14 cellular contexts compared by ENCODE assay signal in the genomic region with DNA sequence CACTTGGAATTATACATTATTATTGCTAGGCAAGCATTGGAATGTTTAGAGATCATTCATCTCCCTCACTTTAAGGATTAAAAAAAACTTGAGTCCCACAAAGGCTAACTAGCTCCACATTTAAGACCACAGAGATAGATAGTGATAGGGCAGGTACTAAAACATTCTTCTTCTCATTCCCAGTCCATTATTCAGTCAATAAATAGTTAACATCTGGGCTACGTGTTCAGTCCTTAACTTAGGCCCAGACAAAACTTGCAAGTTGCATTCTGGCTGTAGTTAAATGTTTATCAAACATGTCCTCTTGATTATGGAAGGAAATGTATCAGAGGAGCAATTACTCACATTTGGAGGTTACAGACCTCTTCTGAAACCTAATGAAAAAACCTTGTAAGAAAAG. TPM values are rescaled to one million over a fixed set of nuclear protein-coding genes. Genes with fewer than 3 reads are reported as not detected.
DNase-seq lines count a peak whose midpoint lies in the region; ATAC-seq and TF ChIP-seq lines count a peak whose summit lies in the region.
"Had no signal": no experiment of that assay in that cellular context is flagged by ENCODE, and none has a peak within 500 bp of the region (broad histone marks: within the 10 kb centered on the region; RNA-seq: fewer than 3 reads in every experiment).

No MANE protein-coding gene starts in this region.

- H3K4me1 Mint-ChIP-seq in stimulated activated naive B cell treated with anti-CD40 and anti-IgM and Interleukin-4, amounts not matched to agents 10 μg/mL and 1 μg/mL and 100 μg/mL, for 72 hours = peaks cover 0 to 13% of the 10 kb centered on the region in 2 donors
- H3K4me1 Mint-ChIP-seq: stimulated activated effector memory CD8-positive, alpha-beta T cell treated with anti-CD3 and anti-CD28 coated beads, Interleukin-12 subunit alpha, Interleukin-12 subunit beta, amount 100 ng/mL, for 72 hours had no signal

- peaks cover 0 to 7% of the 10 kb centered on the region in 2 donors for H3K27me3 Mint-ChIP-seq in stimulated activated naive B cell treated with anti-CD40 and anti-IgM and Interleukin-4, amounts not matched to agents 10 μg/mL and 1 μg/mL and 100 μg/mL, for 72 hours

- no peaks in the 10 kb centered on the region for H3K9me3 ChIP-seq in mucosa of rectum (ENCODE audit: control insufficient read depth in 2 of 2, low read length in 2 of 2)
- no peaks in the 10 kb centered on the region for H3K9me3 ChIP-seq in thyroid gland

- no peak overlapping the region for H3K4me3 Mint-ChIP-seq in stimulated activated naive B cell treated with anti-CD40 and anti-IgM and Interleukin-4, amounts not matched to agents 10 μg/mL and 1 μg/mL and 100 μg/mL, for 72 hours
- H3K4me3 Mint-ChIP-seq: activated naive CD8-positive, alpha-beta T cell treated with anti-CD3 and anti-CD28 coated beads, Interleukin-2, amount 50 U/mL, for 24 hours; stimulated activated effector memory CD8-positive, alpha-beta T cell treated with anti-CD3 and anti-CD28 coated beads, Interleukin-12 subunit alpha, Interleukin-12 subunit beta, amount 100 ng/mL, for 72 hours had no signal

- H3K27ac Mint-ChIP-seq in stimulated activated naive B cell treated with anti-CD40 and anti-IgM and Interleukin-4, amounts not matched to agents 10 μg/mL and 1 μg/mL and 100 μg/mL, for 72 hours = no peak overlapping the region
- H3K27ac Mint-ChIP-seq: activated naive CD8-positive, alpha-beta T cell treated with anti-CD3 and anti-CD28 coated beads, Interleukin-2, amount 50 U/mL, for 24 hours; stimulated activated effector memory CD8-positive, alpha-beta T cell treated with anti-CD3 and anti-CD28 coated beads, Interleukin-12 subunit alpha, Interleukin-12 subunit beta, amount 100 ng/mL, for 72 hours had no signal

- H3K9ac ChIP-seq in mucosa of rectum (ENCODE audit: low read depth in 1 of 2, low read length in 2 of 2) = no peak overlapping the region

- H3K4me3 ChIP-seq in HFF-Myc (replicated peaks; ENCODE audit: low read depth, low read length) (peak overlapping the region; percentile 69), choroid plexus epithelial cell (ENCODE audit: low read depth, low read length) (peak overlapping the region; percentile 75), mucosa of rectum (ENCODE audit: low read length in 2 of 2) (peak overlapping the region; percentile 41 to 71), thyroid gland (replicated peaks in 1 of 3) (no peak overlapping the region)

- no peak for ATAC-seq in stimulated activated naive B cell treated with anti-CD40 and anti-IgM and Interleukin-4, amounts not matched to agents 10 μg/mL and 1 μg/mL and 100 μg/mL, for 72 hours (replicated peaks)
- ATAC-seq in HG03159 (IDR thresholded peaks at IDR 0.05; ENCODE audit: unreplicated experiment) = no peak
- ATAC-seq: activated naive CD8-positive, alpha-beta T cell treated with anti-CD3 and anti-CD28 coated beads, Interleukin-2, amount 50 U/mL, for 24 hours; stimulated activated effector memory CD8-positive, alpha-beta T cell treated with anti-CD3 and anti-CD28 coated beads, Interleukin-12 subunit alpha, Interleukin-12 subunit beta, amount 100 ng/mL, for 72 hours had no signal

- TF ChIP-seq CTCF in HFF-Myc (IDR thresholded peaks at IDR 0.05; ENCODE audit: low read depth, low read length, missing control alignments) (no peak), choroid plexus epithelial cell (conservative IDR thresholded peaks at IDR 0.05; ENCODE audit: low read depth, low read length) (no peak), thyroid gland (IDR thresholded peaks at IDR 0.05) (no peak)

- H3K4me1 ChIP-seq in mucosa of rectum (ENCODE audit: control insufficient read depth in 2 of 2, insufficient read depth in 2 of 2, low read length in 2 of 2) (no peaks in the 10 kb centered on the region), thyroid gland (no peaks in the 10 kb centered on the region)

- peaks cover 5 to 8% of the 10 kb centered on the region in 2 donors for H3K27me3 ChIP-seq in mucosa of rectum (ENCODE audit: control insufficient read depth in 2 of 2, insufficient read depth in 2 of 2, low read length in 2 of 2)
- no peaks in the 10 kb centered on the region for H3K27me3 ChIP-seq in thyroid gland

- DNase-seq in HFF-Myc (ENCODE audit: extremely low read depth, low read depth) (no peak), choroid plexus epithelial cell (ENCODE audit: low read depth) (no peak), thyroid gland (no peak), LoVo (ENCODE audit: low spot score) (no peak)
- no peak for DNase-seq in stimulated activated naive B cell treated with anti-CD40 and anti-IgM and Interleukin-4, amounts not matched to agents 10 μg/mL and 1 μg/mL and 100 μg/mL, for 72 hours
- DNase-seq: activated naive CD8-positive, alpha-beta T cell treated with anti-CD3 and anti-CD28 coated beads, Interleukin-2, amount 50 U/mL, for 24 hours; DMS153; NCI-H1694; T-helper 2 cell had no signal

- no peaks in the 10 kb centered on the region for H3K36me3 ChIP-seq in mucosa of rectum (ENCODE audit: control insufficient read depth in 2 of 2, insufficient read depth in 2 of 2, low read length in 2 of 2)
- H3K36me3 ChIP-seq in thyroid gland = no peaks in the 10 kb centered on the region

- no peaks in the 10 kb centered on the region for H3K9me3 Mint-ChIP-seq in stimulated activated naive B cell treated with anti-CD40 and anti-IgM and Interleukin-4, amounts not matched to agents 10 μg/mL and 1 μg/mL and 100 μg/mL, for 72 hours
- H3K9me3 Mint-ChIP-seq: activated naive CD8-positive, alpha-beta T cell treated with anti-CD3 and anti-CD28 coated beads, Interleukin-2, amount 50 U/mL, for 24 hours; stimulated activated effector memory CD8-positive, alpha-beta T cell treated with anti-CD3 and anti-CD28 coated beads, Interleukin-12 subunit alpha, Interleukin-12 subunit beta, amount 100 ng/mL, for 72 hours had no signal

- 55 to 79% methylated on average over 1 of the region's 1 CpG for WGBS in thyroid gland, 2 donors

- intact Hi-C loops in thyroid gland (cut with DNase I) = no loop called here

- no peak for TF ChIP-seq POLR2A in thyroid gland (IDR thresholded peaks at IDR 0.05)

- H3K36me3 Mint-ChIP-seq in stimulated activated naive B cell treated with anti-CD40 and anti-IgM and Interleukin-4, amounts not matched to agents 10 μg/mL and 1 μg/mL and 100 μg/mL, for 72 hours = no peaks in the 10 kb centered on the region
- H3K36me3 Mint-ChIP-seq: stimulated activated effector memory CD8-positive, alpha-beta T cell treated with anti-CD3 and anti-CD28 coated beads, Interleukin-12 subunit alpha, Interleukin-12 subunit beta, amount 100 ng/mL, for 72 hours had no signal

- H3K27ac ChIP-seq in mucosa of rectum (ENCODE audit: low read depth in 2 of 2, low read length in 2 of 2) = no peak overlapping the region
- peak overlapping the region in 2 of 3 donors; percentile 83 to 92 for H3K27ac ChIP-seq in thyroid gland

RNA-seq across cellular contexts. Expression of gene GNG11, which starts 2.4 kb away (rescaled TPM):
- total RNA-seq in thyroid gland = 10 to 100 TPM; 10.7 to 43.4 (median 26.3) TPM
- total RNA-seq: activated CD8-positive, alpha-beta memory T cell treated with anti-CD3 and anti-CD28 coated beads for 36 hours had no signal

RNA-seq across cellular contexts. Expression of gene GNGT1, which starts 17.6 kb away (rescaled TPM):
- not detected for total RNA-seq in thyroid gland
- total RNA-seq: activated CD8-positive, alpha-beta memory T cell treated with anti-CD3 and anti-CD28 coated beads for 36 hours; liver had no signal

RNA-seq across cellular contexts. Expression of gene TFPI2, which starts 33.4 kb away (rescaled TPM):
- 1 to 10 TPM in 1 of 4 donors, under 1 TPM in 1, not detected in 2; 0.56 to 3.2 TPM for total RNA-seq in thyroid gland
- total RNA-seq: activated CD8-positive, alpha-beta memory T cell treated with anti-CD3 and anti-CD28 coated beads for 36 hours had no signal

Comparison
In these comparisons a context has a peak if more than half of its experiments do, and no peak if none do; other contexts are left out.
1. H3K4me3 ChIP-seq: peak in HFF-Myc (single experiment), choroid plexus epithelial cell (single experiment) and mucosa of rectum (2 of 2); none in thyroid gland (0 of 3).
2. H3K27ac ChIP-seq: peak in thyroid gland (2 of 3); none in mucosa of rectum (0 of 2).